ENCODE assay signal across 3 cellular contexts in the genomic region with DNA sequence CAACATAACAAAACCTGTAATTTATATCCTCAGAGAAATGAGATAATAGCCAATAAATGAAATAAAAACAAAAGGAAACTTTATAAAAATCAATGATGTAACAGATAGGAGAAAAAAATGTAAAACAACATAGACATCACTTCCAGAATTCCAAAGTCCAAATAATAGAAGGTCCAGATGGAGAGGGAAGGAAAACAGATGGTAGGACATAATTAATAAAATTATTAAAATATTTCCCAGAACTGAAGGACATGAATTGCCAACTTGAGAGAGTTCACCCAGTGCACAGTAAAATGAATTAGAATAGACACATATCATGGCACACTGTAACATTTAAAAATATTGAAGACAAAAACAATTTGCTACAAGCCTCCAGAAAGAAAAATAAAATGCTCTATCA.
TF ChIP-seq lines count a peak whose summit lies in the region.

No MANE protein-coding gene starts in this region.

TF ChIP-seq in GM23338, 12 proteins besides CTCF, POLR2A, EP300 and RAD21 (continues in another document):
- TF ChIP-seq, protein P1, sequence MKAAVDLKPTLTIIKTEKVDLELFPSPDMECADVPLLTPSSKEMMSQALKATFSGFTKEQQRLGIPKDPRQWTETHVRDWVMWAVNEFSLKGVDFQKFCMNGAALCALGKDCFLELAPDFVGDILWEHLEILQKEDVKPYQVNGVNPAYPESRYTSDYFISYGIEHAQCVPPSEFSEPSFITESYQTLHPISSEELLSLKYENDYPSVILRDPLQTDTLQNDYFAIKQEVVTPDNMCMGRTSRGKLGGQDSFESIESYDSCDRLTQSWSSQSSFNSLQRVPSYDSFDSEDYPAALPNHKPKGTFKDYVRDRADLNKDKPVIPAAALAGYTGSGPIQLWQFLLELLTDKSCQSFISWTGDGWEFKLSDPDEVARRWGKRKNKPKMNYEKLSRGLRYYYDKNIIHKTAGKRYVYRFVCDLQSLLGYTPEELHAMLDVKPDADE (IDR thresholded peaks at IDR 0.05), result no peak
- TF ChIP-seq EZH2 (IDR thresholded peaks at IDR 0.05; ENCODE audit: low read depth, unreplicated experiment) (no peak), ZNF114 (CRISPR knock-in tag; IDR thresholded peaks at IDR 0.05) (no peak), ZNF331 (CRISPR knock-in tag; IDR thresholded peaks at IDR 0.05; ENCODE audit: low read depth) (no peak), STAT1 (IDR thresholded peaks at IDR 0.05; ENCODE audit: unreplicated experiment) (no peak), NANOG (IDR thresholded peaks at IDR 0.05; ENCODE audit: borderline replicate concordance) (no peak), POLR2AphosphoS5 (IDR thresholded peaks at IDR 0.05; ENCODE audit: low read depth) (no peak), CREB1 (CRISPR knock-in tag; IDR thresholded peaks at IDR 0.05; ENCODE audit: low read depth) (no peak)
- TF ChIP-seq, protein P2, sequence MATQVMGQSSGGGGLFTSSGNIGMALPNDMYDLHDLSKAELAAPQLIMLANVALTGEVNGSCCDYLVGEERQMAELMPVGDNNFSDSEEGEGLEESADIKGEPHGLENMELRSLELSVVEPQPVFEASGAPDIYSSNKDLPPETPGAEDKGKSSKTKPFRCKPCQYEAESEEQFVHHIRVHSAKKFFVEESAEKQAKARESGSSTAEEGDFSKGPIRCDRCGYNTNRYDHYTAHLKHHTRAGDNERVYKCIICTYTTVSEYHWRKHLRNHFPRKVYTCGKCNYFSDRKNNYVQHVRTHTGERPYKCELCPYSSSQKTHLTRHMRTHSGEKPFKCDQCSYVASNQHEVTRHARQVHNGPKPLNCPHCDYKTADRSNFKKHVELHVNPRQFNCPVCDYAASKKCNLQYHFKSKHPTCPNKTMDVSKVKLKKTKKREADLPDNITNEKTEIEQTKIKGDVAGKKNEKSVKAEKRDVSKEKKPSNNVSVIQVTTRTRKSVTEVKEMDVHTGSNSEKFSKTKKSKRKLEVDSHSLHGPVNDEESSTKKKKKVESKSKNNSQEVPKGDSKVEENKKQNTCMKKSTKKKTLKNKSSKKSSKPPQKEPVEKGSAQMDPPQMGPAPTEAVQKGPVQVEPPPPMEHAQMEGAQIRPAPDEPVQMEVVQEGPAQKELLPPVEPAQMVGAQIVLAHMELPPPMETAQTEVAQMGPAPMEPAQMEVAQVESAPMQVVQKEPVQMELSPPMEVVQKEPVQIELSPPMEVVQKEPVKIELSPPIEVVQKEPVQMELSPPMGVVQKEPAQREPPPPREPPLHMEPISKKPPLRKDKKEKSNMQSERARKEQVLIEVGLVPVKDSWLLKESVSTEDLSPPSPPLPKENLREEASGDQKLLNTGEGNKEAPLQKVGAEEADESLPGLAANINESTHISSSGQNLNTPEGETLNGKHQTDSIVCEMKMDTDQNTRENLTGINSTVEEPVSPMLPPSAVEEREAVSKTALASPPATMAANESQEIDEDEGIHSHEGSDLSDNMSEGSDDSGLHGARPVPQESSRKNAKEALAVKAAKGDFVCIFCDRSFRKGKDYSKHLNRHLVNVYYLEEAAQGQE (IDR thresholded peaks at IDR 0.05; ENCODE audit: unreplicated experiment), result no peak

TF ChIP-seq in SK-N-SH, 30 proteins besides CTCF, POLR2A, EP300 and RAD21:
- TF ChIP-seq, protein P3, sequence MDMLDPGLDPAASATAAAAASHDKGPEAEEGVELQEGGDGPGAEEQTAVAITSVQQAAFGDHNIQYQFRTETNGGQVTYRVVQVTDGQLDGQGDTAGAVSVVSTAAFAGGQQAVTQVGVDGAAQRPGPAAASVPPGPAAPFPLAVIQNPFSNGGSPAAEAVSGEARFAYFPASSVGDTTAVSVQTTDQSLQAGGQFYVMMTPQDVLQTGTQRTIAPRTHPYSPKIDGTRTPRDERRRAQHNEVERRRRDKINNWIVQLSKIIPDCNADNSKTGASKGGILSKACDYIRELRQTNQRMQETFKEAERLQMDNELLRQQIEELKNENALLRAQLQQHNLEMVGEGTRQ (IDR thresholded peaks at IDR 0.05; ENCODE audit: borderline replicate concordance, low read depth, low read length), result no peak
- TF ChIP-seq MXI1 (IDR thresholded peaks at IDR 0.05; ENCODE audit: low read depth, low read length) (no peak), NFIC (IDR thresholded peaks at IDR 0.05; ENCODE audit: borderline replicate concordance) (no peak), FOXM1 (IDR thresholded peaks at IDR 0.05; ENCODE audit: low read depth) (no peak), RXRA (IDR thresholded peaks at IDR 0.05; ENCODE audit: borderline replicate concordance, low read depth) (no peak), TAF1 (IDR thresholded peaks at IDR 0.05; ENCODE audit: borderline replicate concordance, low read depth, low read length) (no peak), RFX5 (IDR thresholded peaks at IDR 0.05; ENCODE audit: low read length) (no peak), NRF1 (IDR thresholded peaks at IDR 0.05; ENCODE audit: low read depth, low read length) (no peak), EZH2phosphoT487 (IDR thresholded peaks at IDR 0.05; ENCODE audit: borderline replicate concordance, low read depth) (no peak), GATA2 (CRISPR knock-in tag; IDR thresholded peaks at IDR 0.05) (no peak), GABPA (IDR thresholded peaks at IDR 0.05; ENCODE audit: low read depth) (no peak), ELF1 (IDR thresholded peaks at IDR 0.05) (no peak), FOSL2 (IDR thresholded peaks at IDR 0.05; ENCODE audit: borderline replicate concordance, low read depth) (no peak), TEAD4 (IDR thresholded peaks at IDR 0.05; ENCODE audit: borderline replicate concordance, insufficient read depth) (no peak)
- TF ChIP-seq, protein P4, sequence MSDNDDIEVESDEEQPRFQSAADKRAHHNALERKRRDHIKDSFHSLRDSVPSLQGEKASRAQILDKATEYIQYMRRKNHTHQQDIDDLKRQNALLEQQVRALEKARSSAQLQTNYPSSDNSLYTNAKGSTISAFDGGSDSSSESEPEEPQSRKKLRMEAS (IDR thresholded peaks at IDR 0.05; ENCODE audit: low read depth), result no peak
- TF ChIP-seq, protein P5, sequence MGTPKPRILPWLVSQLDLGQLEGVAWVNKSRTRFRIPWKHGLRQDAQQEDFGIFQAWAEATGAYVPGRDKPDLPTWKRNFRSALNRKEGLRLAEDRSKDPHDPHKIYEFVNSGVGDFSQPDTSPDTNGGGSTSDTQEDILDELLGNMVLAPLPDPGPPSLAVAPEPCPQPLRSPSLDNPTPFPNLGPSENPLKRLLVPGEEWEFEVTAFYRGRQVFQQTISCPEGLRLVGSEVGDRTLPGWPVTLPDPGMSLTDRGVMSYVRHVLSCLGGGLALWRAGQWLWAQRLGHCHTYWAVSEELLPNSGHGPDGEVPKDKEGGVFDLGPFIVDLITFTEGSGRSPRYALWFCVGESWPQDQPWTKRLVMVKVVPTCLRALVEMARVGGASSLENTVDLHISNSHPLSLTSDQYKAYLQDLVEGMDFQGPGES (IDR thresholded peaks at IDR 0.05; ENCODE audit: low read depth, low read length), result no peak
- TF ChIP-seq, protein P6, sequence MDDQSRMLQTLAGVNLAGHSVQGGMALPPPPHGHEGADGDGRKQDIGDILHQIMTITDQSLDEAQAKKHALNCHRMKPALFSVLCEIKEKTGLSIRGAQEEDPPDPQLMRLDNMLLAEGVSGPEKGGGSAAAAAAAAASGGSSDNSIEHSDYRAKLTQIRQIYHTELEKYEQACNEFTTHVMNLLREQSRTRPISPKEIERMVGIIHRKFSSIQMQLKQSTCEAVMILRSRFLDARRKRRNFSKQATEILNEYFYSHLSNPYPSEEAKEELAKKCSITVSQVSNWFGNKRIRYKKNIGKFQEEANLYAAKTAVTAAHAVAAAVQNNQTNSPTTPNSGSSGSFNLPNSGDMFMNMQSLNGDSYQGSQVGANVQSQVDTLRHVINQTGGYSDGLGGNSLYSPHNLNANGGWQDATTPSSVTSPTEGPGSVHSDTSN (IDR thresholded peaks at IDR 0.05), result no peak

TF ChIP-seq in endothelial cell of umbilical vein, 7 proteins besides CTCF, POLR2A, EP300 and RAD21:
- TF ChIP-seq EZH2 (IDR thresholded peaks at IDR 0.05; ENCODE audit: borderline replicate concordance, low read depth, low read length, severe bottlenecking) (no peak), MYC (IDR thresholded peaks at IDR 0.05; ENCODE audit: low read depth, low read length) (no peak), POLR2AphosphoS5 (IDR thresholded peaks at IDR 0.05; ENCODE audit: insufficient read depth, low read depth, low read length) (no peak), FOS (IDR thresholded peaks at IDR 0.05; ENCODE audit: borderline replicate concordance, insufficient read depth, low read length) (no peak), GATA2 (IDR thresholded peaks at IDR 0.05; ENCODE audit: insufficient read depth, insufficient read length, low read depth, low read length) (no peak), JUN (IDR thresholded peaks at IDR 0.05; ENCODE audit: borderline replicate concordance, insufficient read depth, insufficient read length, low read depth) (no peak)
- TF ChIP-seq, protein P4 (IDR thresholded peaks at IDR 0.05; ENCODE audit: insufficient read depth, insufficient read length), result no peak
TF ChIP-seq in endothelial cell of umbilical vein: peak in this region for 0.
